35 cellular contexts compared by ENCODE assay signal in the genomic region with DNA sequence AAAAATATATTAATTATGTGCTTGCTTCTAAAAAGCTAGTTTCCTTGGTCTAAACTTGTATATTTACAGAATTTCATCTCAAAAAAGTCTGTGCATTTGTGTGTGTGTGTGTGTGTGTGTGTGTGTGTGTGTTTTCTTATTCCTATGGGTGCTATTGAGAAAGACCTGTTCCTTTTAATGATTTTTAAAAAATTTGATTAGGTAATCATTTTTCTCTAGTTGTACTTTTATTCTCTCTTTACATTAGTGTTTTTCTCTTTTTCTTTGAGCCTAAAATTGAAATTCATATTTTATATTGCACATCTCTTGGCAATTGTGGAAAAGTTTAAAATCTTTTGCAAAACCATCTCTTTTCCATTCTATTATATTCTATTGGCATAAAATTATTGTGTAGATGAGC.
"Had no signal": no experiment of that assay in that cellular context is flagged by ENCODE, and none has a peak within 500 bp of the region (broad histone marks: within the 10 kb centered on the region; RNA-seq: fewer than 3 reads in every experiment).

No MANE protein-coding gene starts in this region.

- H3K36me3 ChIP-seq: MG63 had no signal

- DNase-seq: Kasumi-1, MG63, MM.1S, MV-4-11, NCI-H1048, NCI-H1092, NCI-H1092 treated with DMSO at 0.1 percent for 48 hours, NCI-H1105, NCI-H1105 treated with DMSO at 0.1 percent for 48 hours, NCI-H1417, NCI-H1417 treated with DMSO at 0.1 percent for 48 hours, NCI-H1436, NCI-H1436 treated with DMSO at 0.1 percent for 48 hours, NCI-H146, NCI-H1694, NCI-H1694 treated with DMSO at 0.1 percent for 48 hours, NCI-H187, NCI-H187 treated with DMSO at 0.1 percent for 48 hours, NCI-H1930, NCI-H2029, NCI-H2029 treated with DMSO at 0.1 percent for 48 hours, NCI-H2081, NCI-H2081 treated with DMSO at 0.1 percent for 48 hours, NCI-H2107, NCI-H2171, NCI-H2171 treated with DMSO at 0.1 percent for 48 hours, NCI-H2227 treated with DMSO at 0.1 percent for 48 hours, NCI-H226, NCI-H345, NCI-H446, NCI-H446 treated with DMSO at 0.1 percent for 48 hours, NCI-H510A, NCI-H510A treated with DMSO at 0.1 percent for 48 hours, NCI-H524, NCI-H524 treated with DMSO at 0.1 percent for 48 hours had no signal

- H3K27me3 ChIP-seq: MG63 had no signal

- H3K9me3 ChIP-seq: MG63 had no signal

- H3K4me3 ChIP-seq: MG63 had no signal
